In the genomic region with DNA sequence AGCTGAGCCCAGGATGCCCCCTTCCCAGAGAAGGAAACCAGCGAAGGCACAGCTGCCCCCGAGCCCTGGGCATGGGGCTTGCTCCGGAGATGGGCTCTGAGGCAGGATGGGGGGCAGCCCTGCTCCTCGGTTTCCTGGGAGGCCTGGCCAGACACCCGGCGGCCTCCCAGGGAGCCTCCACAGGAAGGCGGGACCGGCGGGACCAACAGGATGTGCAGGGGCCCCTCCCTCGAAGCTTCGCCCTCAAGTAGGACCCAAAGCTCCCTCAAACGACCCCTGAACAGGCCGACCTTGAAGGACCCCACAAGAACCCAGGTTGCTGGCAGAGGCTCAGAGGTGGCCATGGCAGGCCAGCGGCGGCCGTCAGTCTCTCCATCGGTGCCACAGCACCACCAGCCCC, we compare ENCODE assay signal across 12 cellular contexts. TPM values are rescaled to one million over a fixed set of nuclear protein-coding genes. Genes with fewer than 3 reads are reported as not detected.
A peak's percentile ranks its signal among the peaks of the same experiment; 100 is the strongest.
DNase-seq lines count a peak whose midpoint lies in the region; ATAC-seq, FAIRE-seq and TF ChIP-seq lines count a peak whose summit lies in the region.
"Had no signal": no experiment of that assay in that cellular context is flagged by ENCODE, and none has a peak within 500 bp of the region (broad histone marks: within the 10 kb centered on the region; RNA-seq: fewer than 3 reads in every experiment).

No MANE protein-coding gene starts in this region.

- no peak for FAIRE-seq in endothelial cell of umbilical vein (lab: Jason Lieb, UNC)
- FAIRE-seq: colon had no signal

- no peak for ATAC-seq in gastrocnemius medialis
- ATAC-seq: CD8-positive, alpha-beta T cell; left colon had no signal

- POLR2A ChIA-PET in endothelial cell of umbilical vein (lab: Charles Lee), result no interaction called here

- no peaks in the 10 kb centered on the region for H3K27me3 Mint-ChIP-seq in Calu3 (ENCODE audit: unreplicated experiment)

- in situ Hi-C loops in gastrocnemius medialis (cut with MboI; ENCODE audit: low sequenced_read_pairs in 4 of 4), result loop anchor here in 3 of 4 donors (25.0 kb wide), 1 partner anchor 124 kb away; a partner anchor contains a TSS

- no peak overlapping the region for H3K27ac Mint-ChIP-seq in Calu3 (ENCODE audit: unreplicated experiment)
- H3K27ac Mint-ChIP-seq: CD8-positive, alpha-beta T cell had no signal

- no peaks in the 10 kb centered on the region for H3K9me1 ChIP-seq in endothelial cell of umbilical vein (replicated peaks; ENCODE audit: control insufficient read depth, extremely low read depth, insufficient read depth, low read length)

- H3K4me3 Mint-ChIP-seq in Calu3 (ENCODE audit: low read depth, unreplicated experiment), result peak overlapping the region; percentile 49
- H3K4me3 Mint-ChIP-seq: CD8-positive, alpha-beta T cell had no signal

- TF ChIP-seq CTCF in Calu3 (IDR thresholded peaks at IDR 0.05; ENCODE audit: unreplicated experiment), result no peak
- no peak for TF ChIP-seq CTCF in OCI-LY3 (IDR thresholded peaks at IDR 0.05; ENCODE audit: low read depth, low read length)
- TF ChIP-seq CTCF in endothelial cell of umbilical vein (IDR thresholded peaks at IDR 0.05; ENCODE audit: extremely low read depth in 1 of 2, insufficient read depth in 1 of 2, low read depth in 1 of 2, low read length in 2 of 2), result no peak
- TF ChIP-seq CTCF in gastrocnemius medialis (IDR thresholded peaks at IDR 0.05 in 4 of 5, conservative IDR thresholded peaks at IDR 0.05 in 1 of 5), result no peak

- H3K36me3 Mint-ChIP-seq in Calu3 (ENCODE audit: insufficient read depth, unreplicated experiment), result peaks cover 13% of the 10 kb centered on the region

- H3K27me3 ChIP-seq in OCI-LY3 (ENCODE audit: low read depth, low read length) (no peaks in the 10 kb centered on the region; the same call in 1 of the 2 replicates), endothelial cell of umbilical vein (ENCODE audit: control insufficient read depth in 2 of 2, insufficient read depth in 2 of 2, low read length in 2 of 2) (no peaks in the 10 kb centered on the region), gastrocnemius medialis (no peaks in the 10 kb centered on the region)

- H3K4me3 ChIP-seq in OCI-LY3 (ENCODE audit: low read length) (no peak overlapping the region), endothelial cell of umbilical vein (replicated peaks in 1 of 3; ENCODE audit: insufficient read depth in 1 of 3, low read depth in 1 of 3, low read length in 3 of 3) (no peak overlapping the region), gastrocnemius medialis (peak overlapping the region in 1 of 4 donors; percentile 33)

- H3K9me3 ChIP-seq in OCI-LY3 (ENCODE audit: insufficient read depth, low read length) (no peaks in the 10 kb centered on the region), endothelial cell of umbilical vein (replicated peaks; ENCODE audit: control insufficient read depth, insufficient read depth, low read length) (no peaks in the 10 kb centered on the region), gastrocnemius medialis (no peaks in the 10 kb centered on the region)

- DNase-seq in Calu3 (peak; percentile 16), endothelial cell of umbilical vein (ENCODE audit: low read depth, low spot score) (no peak), gastrocnemius medialis (no peak), anterior cingulate cortex (lab: John Stamatoyannopoulos, UW) (no peak), NCI-H345 treated with DMSO at 0.1 percent for 48 hours (lab: John Stamatoyannopoulos, UW; ENCODE audit: unreplicated experiment) (no peak), NCI-H2171 treated with DMSO at 0.1 percent for 48 hours (lab: John Stamatoyannopoulos, UW) (no peak), DMS53 treated with DMSO at 0.1 percent for 48 hours (lab: John Stamatoyannopoulos, UW; ENCODE audit: unreplicated experiment) (no peak)
- DNase-seq: NCI-H446 treated with DMSO at 0.1 percent for 48 hours had no signal

- H2AFZ ChIP-seq in OCI-LY3 (ENCODE audit: low read depth, low read length), result no peak overlapping the region
- no peak overlapping the region for H2AFZ ChIP-seq in endothelial cell of umbilical vein (ENCODE audit: low read depth, low read length)

- TF ChIP-seq POLR2A in endothelial cell of umbilical vein (IDR thresholded peaks at IDR 0.05; ENCODE audit: low read depth, low read length) (peak; percentile 42), gastrocnemius medialis (IDR thresholded peaks at IDR 0.05) (no peak)

- dilution Hi-C loops in endothelial cell of umbilical vein (cut with MboI; ENCODE audit: extremely low pct_ligation_motif_present, low sequenced_read_pairs), result no loop called here

- H3K9me3 Mint-ChIP-seq in Calu3 (ENCODE audit: low read depth, unreplicated experiment), result no peaks in the 10 kb centered on the region
- H3K9me3 Mint-ChIP-seq: CD8-positive, alpha-beta T cell had no signal

- H3K4me1 Mint-ChIP-seq in Calu3 (ENCODE audit: low read depth, unreplicated experiment), result peaks cover under 1% of the 10 kb centered on the region

- BruUV-seq in Calu3 (replicated peaks; lab: Mats Ljungman, UMichigan) (no TSS peak), endothelial cell of umbilical vein (replicated peaks; lab: Mats Ljungman, UMichigan) (no TSS peak)

- H3K9ac ChIP-seq in OCI-LY3 (ENCODE audit: low read length) (no peak overlapping the region), endothelial cell of umbilical vein (replicated peaks; ENCODE audit: extremely low read depth, insufficient read depth, low read length) (peak overlapping the region; percentile 45)

- H3K79me2 ChIP-seq in OCI-LY3 (ENCODE audit: low read length) (no peaks in the 10 kb centered on the region), endothelial cell of umbilical vein (ENCODE audit: control insufficient read depth, insufficient read depth, low read length) (peaks cover 16% of the 10 kb centered on the region)

- intact Hi-C loops in Calu3 (cut with micrococcal nuclease; ENCODE audit: unreplicated experiment) (loop anchor here (10.0 kb wide), 1 partner anchor 116 kb away; no protein-coding TSS in a partner anchor), endothelial cell of umbilical vein (cut with micrococcal nuclease) (no loop called here), gastrocnemius medialis (cut with DNase I; ENCODE audit: low total_unique reads) (no loop called here)

- H3K4me2 ChIP-seq in OCI-LY3 (ENCODE audit: low read length) (peak overlapping the region; percentile 24; the same call in 1 of the 2 replicates), endothelial cell of umbilical vein (ENCODE audit: insufficient read depth, low read length) (peak overlapping the region; percentile 23)

- peaks cover 8% of the 10 kb centered on the region; the same call in 1 of the 2 replicates for H3K4me1 ChIP-seq in OCI-LY3 (ENCODE audit: low read length)
- H3K4me1 ChIP-seq in endothelial cell of umbilical vein (ENCODE audit: control insufficient read depth, extremely low read depth, insufficient read depth, low read length), result peaks cover 33% of the 10 kb centered on the region
- peaks cover 18 to 35% of the 10 kb centered on the region in 2 donors for H3K4me1 ChIP-seq in gastrocnemius medialis

- CTCF ChIA-PET in Calu3 (lab: Charles Lee), result interaction anchor here (1.7 kb wide), 1 partner anchor 12 kb away, joined by 8 read pairs; a partner anchor contains a TSS
- CTCF ChIA-PET in endothelial cell of umbilical vein (lab: Charles Lee), result interaction anchor here (4.6 kb wide), 1 partner anchor 109 kb away, joined by 36 read pairs; a partner anchor contains a TSS

- H4K20me1 ChIP-seq in OCI-LY3 (ENCODE audit: insufficient read depth, low read length) (0 out of 2 replicates have a peak, but pooled peaks cover 4% of the 10 kb centered on the region), endothelial cell of umbilical vein (replicated peaks; ENCODE audit: control insufficient read depth, extremely low read depth, insufficient read depth, low read length) (no peaks in the 10 kb centered on the region)

- no peak overlapping the region for H3K27ac ChIP-seq in OCI-LY3 (ENCODE audit: low read length)
- H3K27ac ChIP-seq in endothelial cell of umbilical vein (ENCODE audit: insufficient read depth, low read depth, low read length), result peak overlapping the region; percentile 75
- H3K27ac ChIP-seq in gastrocnemius medialis, result peak overlapping the region; percentile 62 to 80 (median 72)

- no peaks in the 10 kb centered on the region for H3K36me3 ChIP-seq in OCI-LY3 (replicated peaks; ENCODE audit: low read depth, low read length)
- no peaks in the 10 kb centered on the region for H3K36me3 ChIP-seq in endothelial cell of umbilical vein (ENCODE audit: control insufficient read depth in 2 of 2, extremely low read depth in 1 of 2, insufficient read depth in 2 of 2, low read length in 2 of 2)
- H3K36me3 ChIP-seq in gastrocnemius medialis, result no peaks in the 10 kb centered on the region

RNA-seq across cellular contexts. Expression of a gene that starts 11.7 kb away (rescaled TPM):
- total RNA-seq in Calu3 (2022) (13.2 and 15.3 TPM in 2 replicates), endothelial cell of umbilical vein (26.6 and 30.3 TPM in 2 replicates), gastrocnemius medialis (10 to 100 TPM in 1 of 4 donors, 1 to 10 TPM in 3; 4.8 to 12.5 (median 6.4) TPM)
- 17.7 and 24.7 TPM in 2 replicates for polyA plus RNA-seq in endothelial cell of umbilical vein
- 7.6 and 11.8 TPM in 2 replicates for polyA plus RNA-seq in endothelial cell of umbilical vein (2011; cell fraction: cytosol; rRNA removed)
- polyA plus RNA-seq in endothelial cell of umbilical vein (2011; cell fraction: nucleus; rRNA removed), result 34.8 and 44.7 TPM in 2 replicates
- polyA plus RNA-seq in endothelial cell of umbilical vein (2012), result 12.4 and 21.6 TPM in 2 replicates
- polyA minus RNA-seq in endothelial cell of umbilical vein, result 11.0 and 15.0 TPM in 2 replicates
- 4.9 TPM for polyA minus RNA-seq in endothelial cell of umbilical vein (2011; cell fraction: cytosol; rRNA and poly(A)+ RNA removed)
- polyA minus RNA-seq in endothelial cell of umbilical vein (2011; cell fraction: nucleus; rRNA and poly(A)+ RNA removed), result 13.0 and 26.5 TPM in 2 replicates

RNA-seq across cellular contexts. Expression of a gene that starts 11.9 kb away (rescaled TPM):
- total RNA-seq in Calu3 (2022) (12.0 and 12.3 TPM in 2 replicates), endothelial cell of umbilical vein (0.91 and 1.3 TPM in 2 replicates), gastrocnemius medialis (1 to 10 TPM in 3 of 4 donors, under 1 TPM in 1; 0.41 to 2.5 (median 1.8) TPM)
- 0.40 and 0.51 TPM in 2 replicates for polyA plus RNA-seq in endothelial cell of umbilical vein
- 0.20 TPM in 1 of 2 replicates, not detected in the other for polyA plus RNA-seq in endothelial cell of umbilical vein (2011; cell fraction: cytosol; rRNA removed)
- polyA plus RNA-seq in endothelial cell of umbilical vein (2011; cell fraction: nucleus; rRNA removed), result 1.6 and 1.7 TPM in 2 replicates
- 0.13 and 0.52 TPM in 2 replicates for polyA plus RNA-seq in endothelial cell of umbilical vein (2012)
- 0.13 and 0.19 TPM in 2 replicates for polyA minus RNA-seq in endothelial cell of umbilical vein
- 1.8 TPM for polyA minus RNA-seq in endothelial cell of umbilical vein (2011; cell fraction: cytosol; rRNA and poly(A)+ RNA removed)
- polyA minus RNA-seq in endothelial cell of umbilical vein (2011; cell fraction: nucleus; rRNA and poly(A)+ RNA removed), result 0.67 TPM in 1 of 2 replicates, not detected in the other

RNA-seq across cellular contexts. Expression of a gene that starts 29.9 kb away (rescaled TPM):
- 0.97 and 1.6 TPM in 2 replicates for total RNA-seq in Calu3 (2022)
- 0.42 and 0.51 TPM in 2 replicates for total RNA-seq in endothelial cell of umbilical vein
- polyA plus RNA-seq in endothelial cell of umbilical vein, result 0.44 and 0.45 TPM in 2 replicates
- 0.14 and 0.21 TPM in 2 replicates for polyA plus RNA-seq in endothelial cell of umbilical vein (2011; cell fraction: cytosol; rRNA removed)
- polyA plus RNA-seq in endothelial cell of umbilical vein (2011; cell fraction: nucleus; rRNA removed), result 2.5 and 3.6 TPM in 2 replicates
- polyA plus RNA-seq in endothelial cell of umbilical vein (2012), result 0.12 and 0.14 TPM in 2 replicates
- polyA minus RNA-seq in endothelial cell of umbilical vein, result not detected in 2 replicates
- not detected for polyA minus RNA-seq in endothelial cell of umbilical vein (2011; cell fraction: cytosol; rRNA and poly(A)+ RNA removed)
- polyA minus RNA-seq in endothelial cell of umbilical vein (2011; cell fraction: nucleus; rRNA and poly(A)+ RNA removed), result 0.24 TPM in 1 of 2 replicates, not detected in the other
- total RNA-seq in gastrocnemius medialis, result under 1 TPM in 1 of 4 donors, not detected in 3; 0.23 TPM
- total RNA-seq: CD8-positive, alpha-beta T cell had no signal

RNA-seq across cellular contexts. Expression of a gene that starts 47.9 kb away (rescaled TPM):
- total RNA-seq in Calu3 (2022) (31.6 and 38.3 TPM in 2 replicates), endothelial cell of umbilical vein (43.3 and 45.4 TPM in 2 replicates), gastrocnemius medialis (1 to 10 TPM; 4.4 to 8.4 (median 7.1) TPM)
- polyA plus RNA-seq in endothelial cell of umbilical vein, result 53.7 and 66.9 TPM in 2 replicates
- polyA plus RNA-seq in endothelial cell of umbilical vein (2011; cell fraction: cytosol; rRNA removed), result 31.4 and 40.5 TPM in 2 replicates
- 152 and 169 TPM in 2 replicates for polyA plus RNA-seq in endothelial cell of umbilical vein (2011; cell fraction: nucleus; rRNA removed)
- polyA plus RNA-seq in endothelial cell of umbilical vein (2012), result 46.1 and 63.1 TPM in 2 replicates
- polyA minus RNA-seq in endothelial cell of umbilical vein, result 18.8 and 27.5 TPM in 2 replicates
- polyA minus RNA-seq in endothelial cell of umbilical vein (2011; cell fraction: cytosol; rRNA and poly(A)+ RNA removed), result 31.5 TPM
- polyA minus RNA-seq in endothelial cell of umbilical vein (2011; cell fraction: nucleus; rRNA and poly(A)+ RNA removed), result 23.9 and 33.3 TPM in 2 replicates
